Comparison of ENCODE assay signal across 20 cellular contexts in genomic region chr2:61543062-61543461, GRCh38. TPM values are rescaled to one million over a fixed set of nuclear protein-coding genes. Genes with fewer than 3 reads are reported as not detected.
DNase-seq lines count a peak whose midpoint lies in the region; ATAC-seq, FAIRE-seq and TF ChIP-seq lines count a peak whose summit lies in the region.
"Had no signal": no experiment of that assay in that cellular context is flagged by ENCODE, and none has a peak within 500 bp of the region (broad histone marks: within the 10 kb centered on the region; RNA-seq: fewer than 3 reads in every experiment).

No MANE protein-coding gene starts in this region.

- H3K36me3 Mint-ChIP-seq in neural progenitor cell: no peaks in the 10 kb centered on the region
- H3K36me3 Mint-ChIP-seq: activated naive CD4-positive, alpha-beta T cell treated with anti-CD3 and anti-CD28 coated beads, Interleukin-2, amount 50 U/mL, for 24 hours; memory B cell had no signal

- ATAC-seq in GM21447 (IDR thresholded peaks at IDR 0.05; ENCODE audit: unreplicated experiment): no peak
- ATAC-seq: activated T-cell treated with anti-CD3 and anti-CD28 coated beads, Interleukin-2, amount 50 U/mL, for 72 hours; effector memory CD8-positive, alpha-beta T cell; left cardiac atrium; pancreas had no signal

- H3K9me3 Mint-ChIP-seq in neural progenitor cell: no peaks in the 10 kb centered on the region
- H3K9me3 Mint-ChIP-seq: activated naive CD4-positive, alpha-beta T cell treated with anti-CD3 and anti-CD28 coated beads, Interleukin-2, amount 50 U/mL, for 24 hours; activated T-cell treated with anti-CD3 and anti-CD28 coated beads, Interleukin-2, amount 50 U/mL, for 72 hours; effector memory CD8-positive, alpha-beta T cell; memory B cell had no signal

- H3K4me3 Mint-ChIP-seq in neural progenitor cell: no peak overlapping the region
- H3K4me3 Mint-ChIP-seq: activated naive CD4-positive, alpha-beta T cell treated with anti-CD3 and anti-CD28 coated beads, Interleukin-2, amount 50 U/mL, for 24 hours; activated T-cell treated with anti-CD3 and anti-CD28 coated beads, Interleukin-2, amount 50 U/mL, for 72 hours; effector memory CD8-positive, alpha-beta T cell; memory B cell had no signal

- DNase-seq in NCI-H82 (lab: John Stamatoyannopoulos, UW) (peak; percentile 24), NCI-H82 treated with DMSO at 0.1 percent for 48 hours (lab: John Stamatoyannopoulos, UW; ENCODE audit: unreplicated experiment) (no peak), H7 (peak; percentile 24), neural progenitor cell (ENCODE audit: low spot score) (no peak), NCI-H446 (lab: John Stamatoyannopoulos, UW) (no peak), frontal cortex (ENCODE audit: low spot score in 2 of 2) (no peak)
- DNase-seq: activated CD4-positive, CD25-positive, alpha-beta regulatory T cell; activated T-cell treated with anti-CD3 and anti-CD28 coated beads, Interleukin-2, amount 50 U/mL, for 72 hours; Calu3; effector memory CD8-positive, alpha-beta T cell; left cardiac atrium; NCI-H1417 treated with DMSO at 0.1 percent for 48 hours; NCI-H774; pancreas; sigmoid colon had no signal

- H3K27me3 ChIP-seq in H7 (ENCODE audit: control insufficient read depth, insufficient read depth, low read length) (no peaks in the 10 kb centered on the region), SU-DHL-6 (ENCODE audit: low read length) (no peaks in the 10 kb centered on the region), neural progenitor cell (no peaks in the 10 kb centered on the region)
- H3K27me3 ChIP-seq: pancreas, sigmoid colon had no signal

- H3K9ac ChIP-seq in SU-DHL-6 (ENCODE audit: low read length) (no peak overlapping the region), neural progenitor cell (no peak overlapping the region)

- H3K27ac ChIP-seq in SU-DHL-6 (ENCODE audit: low read depth, low read length): no peak overlapping the region
- no peak overlapping the region for H3K27ac ChIP-seq in neural progenitor cell
- H3K27ac ChIP-seq: pancreas, sigmoid colon had no signal

- H3K27me3 Mint-ChIP-seq in neural progenitor cell (ENCODE audit: insufficient read depth, low read depth): peaks cover 3% of the 10 kb centered on the region
- H3K27me3 Mint-ChIP-seq: activated naive CD4-positive, alpha-beta T cell treated with anti-CD3 and anti-CD28 coated beads, Interleukin-2, amount 50 U/mL, for 24 hours; effector memory CD8-positive, alpha-beta T cell had no signal

- no peak for FAIRE-seq in frontal cortex (lab: Jason Lieb, UNC)
- FAIRE-seq: astrocyte, pancreas had no signal

- H3K36me3 ChIP-seq in H7 (replicated peaks; ENCODE audit: control insufficient read depth, insufficient read depth, low read length) (no peaks in the 10 kb centered on the region), SU-DHL-6 (ENCODE audit: low read length) (no peaks in the 10 kb centered on the region), neural progenitor cell (no peaks in the 10 kb centered on the region)
- H3K36me3 ChIP-seq: pancreas, sigmoid colon had no signal

- H3K79me2 ChIP-seq in SU-DHL-6 (ENCODE audit: insufficient read depth, low read length): no peaks in the 10 kb centered on the region; the same call in 1 of the 2 replicates
- H3K79me2 ChIP-seq in neural progenitor cell (ENCODE audit: low read depth): peaks cover 14% of the 10 kb centered on the region

- H3F3A ChIP-seq in SU-DHL-6 (ENCODE audit: insufficient read depth): peaks cover 9% of the 10 kb centered on the region; the same call in 1 of the 2 replicates
- H3F3A ChIP-seq in neural progenitor cell (ENCODE audit: low read depth): peaks cover 20% of the 10 kb centered on the region

- H3K27ac Mint-ChIP-seq in neural progenitor cell: no peak overlapping the region
- H3K27ac Mint-ChIP-seq: activated naive CD4-positive, alpha-beta T cell treated with anti-CD3 and anti-CD28 coated beads, Interleukin-2, amount 50 U/mL, for 24 hours; activated T-cell treated with anti-CD3 and anti-CD28 coated beads, Interleukin-2, amount 50 U/mL, for 72 hours; effector memory CD8-positive, alpha-beta T cell; memory B cell had no signal

- H3K4me1 ChIP-seq in neural progenitor cell: peaks cover 9% of the 10 kb centered on the region

- TF ChIP-seq CTCF in SU-DHL-6 (IDR thresholded peaks at IDR 0.05; ENCODE audit: insufficient read depth, low read length, poor library complexity, severe bottlenecking) (peak; percentile 25), neural progenitor cell (IDR thresholded peaks at IDR 0.05) (peak; percentile 25)

- H3K9me2 ChIP-seq in SU-DHL-6 (replicated peaks; ENCODE audit: insufficient read depth, low read length): no peaks in the 10 kb centered on the region

- H2AFZ ChIP-seq in SU-DHL-6 (ENCODE audit: low read depth, low read length, severe bottlenecking) (no peak overlapping the region), neural progenitor cell (replicated peaks) (no peak overlapping the region)

- H4K20me1 ChIP-seq in SU-DHL-6 (ENCODE audit: low read depth, low read length) (no peaks in the 10 kb centered on the region), neural progenitor cell (ENCODE audit: low read depth) (no peaks in the 10 kb centered on the region)

- no peaks in the 10 kb centered on the region for H3K9me3 ChIP-seq in SU-DHL-6 (ENCODE audit: insufficient read depth, low read length)
- H3K9me3 ChIP-seq in neural progenitor cell (ENCODE audit: low read depth): no peaks in the 10 kb centered on the region
- H3K9me3 ChIP-seq: pancreas, sigmoid colon had no signal

- H3K4me2 ChIP-seq in SU-DHL-6 (ENCODE audit: low read depth, low read length, poor library complexity, severe bottlenecking) (no peak overlapping the region), neural progenitor cell (no peak overlapping the region)

- H3K4me1 Mint-ChIP-seq in neural progenitor cell: peaks cover 10% of the 10 kb centered on the region

- no peak overlapping the region for H3K4me3 ChIP-seq in H7 (ENCODE audit: insufficient read depth, low read depth, low read length)
- H3K4me3 ChIP-seq in SU-DHL-6 (ENCODE audit: insufficient read depth, low read length, poor library complexity, severe bottlenecking): no peak overlapping the region
- H3K4me3 ChIP-seq in neural progenitor cell: no peak overlapping the region
- H3K4me3 ChIP-seq: pancreas, sigmoid colon had no signal

RNA-seq across cellular contexts. Expression of gene XPO1, which starts 4.9 kb away (rescaled TPM):
- total RNA-seq in H7 (2014; rRNA removed; shearing (Covaris generic)): 197 and 279 TPM in 2 replicates
- total RNA-seq in neural progenitor cell (ENCODE audit: low replicate concordance) (408 and 681 TPM in 2 replicates), frontal cortex (871 TPM)

Comparison
In these comparisons a context has a peak if more than half of its experiments do, and no peak if none do; other contexts are left out.
1. DNase-seq: peak in NCI-H82 (single experiment) and H7 (single experiment); none in NCI-H82 treated with DMSO at 0.1 percent for 48 hours (single experiment), neural progenitor cell (single experiment), NCI-H446 (0 of 2) and frontal cortex (0 of 2).